In the genomic region with DNA sequence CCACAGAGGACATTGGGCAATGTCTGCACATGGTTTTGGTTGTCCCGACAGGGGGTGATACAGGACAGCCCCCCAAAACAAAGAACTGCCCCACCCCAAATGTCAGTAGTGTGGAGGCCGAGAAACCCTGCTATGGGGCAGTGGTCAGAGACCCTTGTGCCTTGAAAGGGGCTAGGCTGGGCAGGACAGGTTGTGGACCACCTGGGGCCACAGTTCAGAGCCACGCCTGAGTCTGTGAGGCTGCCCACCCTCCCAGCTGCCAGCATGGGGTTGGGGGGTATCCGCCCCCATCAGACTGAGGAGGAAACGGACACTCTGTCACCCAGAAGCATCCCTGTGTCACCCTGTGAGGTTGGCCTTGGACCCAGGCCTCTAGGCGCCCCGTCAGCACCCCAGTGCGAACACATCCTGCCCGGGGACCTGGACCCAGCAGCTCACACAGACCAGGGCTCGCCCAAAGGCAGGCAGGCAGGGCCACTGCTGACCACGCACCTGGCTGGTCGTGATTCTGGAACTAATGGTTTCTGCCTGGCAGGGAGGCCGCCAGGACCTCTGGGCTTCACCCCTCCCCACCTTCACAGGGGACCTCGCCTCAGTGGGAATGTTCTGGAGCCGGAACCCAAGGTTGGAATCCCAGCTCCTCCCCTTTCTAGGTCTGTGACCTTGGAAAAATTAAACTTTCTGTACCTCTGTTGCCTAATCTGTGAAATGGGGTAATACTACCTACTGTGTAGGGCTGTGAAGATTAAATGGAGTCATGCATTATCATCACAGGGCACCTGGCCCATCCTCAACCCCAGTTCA, we compare ENCODE assay signal across 9 cellular contexts. TPM values are rescaled to one million over a fixed set of nuclear protein-coding genes. Genes with fewer than 3 reads are reported as not detected.
A peak's percentile ranks its signal among the peaks of the same experiment; 100 is the strongest.
DNase-seq lines count a peak whose midpoint lies in the region; ATAC-seq and TF ChIP-seq lines count a peak whose summit lies in the region.
"Had no signal": no experiment of that assay in that cellular context is flagged by ENCODE, and none has a peak within 500 bp of the region (broad histone marks: within the 10 kb centered on the region; RNA-seq: fewer than 3 reads in every experiment).

No MANE protein-coding gene starts in this region.

- DNase-seq in activated CD8-positive, alpha-beta memory T cell treated with anti-CD3 and anti-CD28 coated beads, Interleukin-2, amount 10 ng/mL, durations not matched to agents 7 days and 5 days: peak; percentile 38
- no peak for DNase-seq in activated CD8-positive, alpha-beta memory T cell treated with anti-CD3 and anti-CD28 coated beads for 24 hours
- DNase-seq in activated B cell treated with CpG ODN at 0.5 μM for 24 hours: no peak
- no peak for DNase-seq in suprapubic skin (ENCODE audit: low spot score in 2 of 2)
- no peak for DNase-seq in KBM-7
- DNase-seq in cerebellar cortex (ENCODE audit: low spot score): no peak
- DNase-seq: NCI-H1436 treated with DMSO at 0.1 percent for 48 hours had no signal

- peaks cover 9% of the 10 kb centered on the region for H3K36me3 Mint-ChIP-seq in activated CD8-positive, alpha-beta memory T cell treated with anti-CD3 and anti-CD28 coated beads, Interleukin-2, amount 10 ng/mL, durations not matched to agents 7 days and 5 days
- peaks cover under 1% of the 10 kb centered on the region for H3K36me3 Mint-ChIP-seq in activated B cell treated with CpG ODN at 0.5 μM for 24 hours (ENCODE audit: low read depth)

- H3K9ac ChIP-seq in iPS-15b (ENCODE audit: low read depth, low read length): no peak overlapping the region

- 76% methylated on average over 2 of the region's 15 CpGs for WGBS in suprapubic skin

- H3K27me3 Mint-ChIP-seq in activated CD8-positive, alpha-beta memory T cell treated with anti-CD3 and anti-CD28 coated beads, Interleukin-2, amount 10 ng/mL, durations not matched to agents 7 days and 5 days: no peaks in the 10 kb centered on the region
- H3K27me3 Mint-ChIP-seq in activated B cell treated with CpG ODN at 0.5 μM for 24 hours: no peaks in the 10 kb centered on the region

- peak overlapping the region; percentile 75 for H3K4me3 Mint-ChIP-seq in activated CD8-positive, alpha-beta memory T cell treated with anti-CD3 and anti-CD28 coated beads, Interleukin-2, amount 10 ng/mL, durations not matched to agents 7 days and 5 days
- H3K4me3 Mint-ChIP-seq in activated B cell treated with CpG ODN at 0.5 μM for 24 hours: peak overlapping the region; percentile 88

- no peak for ATAC-seq in activated CD8-positive, alpha-beta memory T cell treated with anti-CD3 and anti-CD28 coated beads, Interleukin-2, amount 10 ng/mL, durations not matched to agents 7 days and 5 days
- no peak for ATAC-seq in activated B cell treated with CpG ODN at 0.5 μM for 24 hours (ENCODE audit: low read depth)
- no peak for ATAC-seq in GM21381 (IDR thresholded peaks at IDR 0.05; ENCODE audit: unreplicated experiment)

- peaks cover 3% of the 10 kb centered on the region for H3K9me3 Mint-ChIP-seq in activated CD8-positive, alpha-beta memory T cell treated with anti-CD3 and anti-CD28 coated beads, Interleukin-2, amount 10 ng/mL, durations not matched to agents 7 days and 5 days (ENCODE audit: low read depth)
- H3K9me3 Mint-ChIP-seq in activated B cell treated with CpG ODN at 0.5 μM for 24 hours: peaks cover 2% of the 10 kb centered on the region

- H3K4me1 ChIP-seq in iPS-15b (ENCODE audit: control insufficient read depth, insufficient read depth, low read length) (peaks cover 3% of the 10 kb centered on the region), suprapubic skin (peaks cover 30% of the 10 kb centered on the region)

- H3K27ac Mint-ChIP-seq in activated CD8-positive, alpha-beta memory T cell treated with anti-CD3 and anti-CD28 coated beads, Interleukin-2, amount 10 ng/mL, durations not matched to agents 7 days and 5 days: peak overlapping the region; percentile 82
- peak overlapping the region; percentile 85 for H3K27ac Mint-ChIP-seq in activated B cell treated with CpG ODN at 0.5 μM for 24 hours

- TF ChIP-seq CTCF in activated B cell treated with CpG ODN at 0.5 μM for 24 hours (IDR thresholded peaks at IDR 0.05) (no peak), suprapubic skin (IDR thresholded peaks at IDR 0.05) (no peak)

- H3K36me3 ChIP-seq in iPS-15b (ENCODE audit: control insufficient read depth, insufficient read depth, low read length) (no peaks in the 10 kb centered on the region), suprapubic skin (peaks cover 5% of the 10 kb centered on the region)

- H3K4me3 ChIP-seq in iPS-15b (ENCODE audit: low read depth, low read length) (peak overlapping the region; percentile 62), suprapubic skin (peak overlapping the region; percentile 68)

- POLR2A ChIA-PET in activated B cell treated with CpG ODN at 0.5 μM for 24 hours (lab: Charles Lee): no interaction called here

- TF ChIP-seq POLR2A in suprapubic skin (IDR thresholded peaks at IDR 0.05): no peak

- H3K27me3 ChIP-seq in iPS-15b (ENCODE audit: control insufficient read depth, insufficient read depth, low read length) (no peaks in the 10 kb centered on the region), suprapubic skin (no peaks in the 10 kb centered on the region)

- intact Hi-C loops in activated B cell treated with CpG ODN at 0.5 μM for 24 hours (cut with micrococcal nuclease): loop anchor here (1.0 to 5.0 kb wide), 5 partner anchors 110 to 830 kb away; a partner anchor contains a TSS

- no peak for TF ChIP-seq EP300 in suprapubic skin (IDR thresholded peaks at IDR 0.05)

- H3K4me1 Mint-ChIP-seq in activated CD8-positive, alpha-beta memory T cell treated with anti-CD3 and anti-CD28 coated beads, Interleukin-2, amount 10 ng/mL, durations not matched to agents 7 days and 5 days: peaks cover 21% of the 10 kb centered on the region
- H3K4me1 Mint-ChIP-seq in activated B cell treated with CpG ODN at 0.5 μM for 24 hours: peaks cover 16% of the 10 kb centered on the region

- H3K9me3 ChIP-seq in iPS-15b (ENCODE audit: control insufficient read depth, insufficient read depth, low read length) (peaks cover 13% of the 10 kb centered on the region), suprapubic skin (no peaks in the 10 kb centered on the region)

- peak overlapping the region; percentile 54 for H3K27ac ChIP-seq in suprapubic skin

- in situ Hi-C loops in KBM-7 (cut with MboI; ENCODE audit: low pct_unique_long_range_greater_than_20kb, low sequenced_read_pairs): no loop called here

- CTCF ChIA-PET in activated CD8-positive, alpha-beta memory T cell treated with anti-CD3 and anti-CD28 coated beads, Interleukin-2, amount 10 ng/mL, durations not matched to agents 7 days and 5 days (lab: Charles Lee): no interaction called here
- CTCF ChIA-PET in activated B cell treated with CpG ODN at 0.5 μM for 24 hours (lab: Charles Lee): no interaction called here

RNA-seq across cellular contexts. Expression of a gene that starts 1.4 kb away (rescaled TPM):
- 10 to 100 TPM; 22.5 to 23.8 TPM for total RNA-seq in activated CD8-positive, alpha-beta memory T cell treated with anti-CD3 and anti-CD28 coated beads, Interleukin-2, amount 10 ng/mL, durations not matched to agents 7 days and 5 days
- total RNA-seq in activated B cell treated with CpG ODN at 0.5 μM for 24 hours (34.8 and 36.2 TPM in 2 replicates), suprapubic skin (10 to 100 TPM; 32.3 to 51.3 (median 44.0) TPM)
